ENCODE assay signal across 8 cellular contexts in genomic region chr10:132023092-132023811, GRCh38. TPM values are rescaled to one million over a fixed set of nuclear protein-coding genes. Genes with fewer than 3 reads are reported as not detected.
DNase-seq lines count a peak whose midpoint lies in the region; ATAC-seq and TF ChIP-seq lines count a peak whose summit lies in the region.

No MANE protein-coding gene starts in this region.

- H3K27me3 ChIP-seq in ACC112 (ENCODE audit: insufficient read depth, low read length): peaks cover 9% of the 10 kb centered on the region; the same call in 1 of the 2 replicates
- peaks cover 13% of the 10 kb centered on the region for H3K27me3 ChIP-seq in RWPE2 (ENCODE audit: insufficient read depth, poor library complexity, severe bottlenecking)

- H3K4me3 Mint-ChIP-seq in neural crest cell: no peak overlapping the region

- H3K4me1 Mint-ChIP-seq in neural crest cell: peaks cover 5% of the 10 kb centered on the region

- H3K4me3 ChIP-seq in ACC112 (ENCODE audit: low read depth, low read length) (peak overlapping the region; percentile 74), RWPE2 (ENCODE audit: severe bottlenecking) (peak overlapping the region; percentile 2), fibroblast of the aortic adventitia (ENCODE audit: low read depth, low read length) (peak overlapping the region; percentile 38)

- H3K27ac ChIP-seq in ACC112 (ENCODE audit: low read depth, low read length): no peak overlapping the region
- no peak overlapping the region for H3K27ac ChIP-seq in RWPE2 (ENCODE audit: poor library complexity, severe bottlenecking)

- no peaks in the 10 kb centered on the region for H3K36me3 ChIP-seq in ACC112 (ENCODE audit: insufficient read depth, low read length)
- no peaks in the 10 kb centered on the region for H3K36me3 ChIP-seq in RWPE2 (ENCODE audit: low read depth)

- DNase-seq in HK-2 (ENCODE audit: unreplicated experiment) (peak; percentile 86), RWPE2 (ENCODE audit: low spot score) (no peak), fibroblast of the aortic adventitia (ENCODE audit: low read depth) (peak; percentile 71), neural crest cell (ENCODE audit: low read depth, low spot score) (peak; percentile 87)
- DNase-seq in activated effector memory CD4-positive, alpha-beta T cell treated with Interleukin-2 at 50 U/mL for 16 hours: peak; percentile 56
- DNase-seq in stimulated activated naive CD4-positive, alpha-beta T cell treated with Interleukin-2 at 50 U/mL for 16 hours (lab: John Stamatoyannopoulos, UW): peak; percentile 65

- no peaks in the 10 kb centered on the region for H3K9me3 ChIP-seq in RWPE2 (ENCODE audit: severe bottlenecking)

- no peak overlapping the region for H3K27ac Mint-ChIP-seq in neural crest cell (ENCODE audit: unreplicated experiment)

- H3K36me3 Mint-ChIP-seq in neural crest cell (ENCODE audit: low read depth): no peaks in the 10 kb centered on the region

- no peaks in the 10 kb centered on the region for H3K9me3 Mint-ChIP-seq in neural crest cell

- no peaks in the 10 kb centered on the region for H3K79me2 ChIP-seq in ACC112 (ENCODE audit: control insufficient read depth, insufficient read depth, low read length, unreplicated experiment)

- ATAC-seq in GM18519 (IDR thresholded peaks at IDR 0.05; ENCODE audit: low FRiP score, unreplicated experiment): peak; percentile 51
- ATAC-seq in RWPE2 (ENCODE audit: low read depth): peak; percentile 81

- peaks cover 58% of the 10 kb centered on the region for H3K27me3 Mint-ChIP-seq in neural crest cell (ENCODE audit: low read depth)

- H2AFZ ChIP-seq in ACC112 (ENCODE audit: low read length, unreplicated experiment): peak overlapping the region; percentile 71

- H3K4me1 ChIP-seq in ACC112 (ENCODE audit: control insufficient read depth, insufficient read depth, low read length, unreplicated experiment): no peaks in the 10 kb centered on the region
- no peaks in the 10 kb centered on the region for H3K4me1 ChIP-seq in RWPE2 (ENCODE audit: insufficient read depth, poor library complexity, severe bottlenecking)

- TF ChIP-seq CTCF in RWPE2 (IDR thresholded peaks at IDR 0.05; ENCODE audit: poor library complexity, severe bottlenecking) (peak; percentile 93), fibroblast of the aortic adventitia (IDR thresholded peaks at IDR 0.05; ENCODE audit: insufficient read depth, low read length) (peak; percentile 90), neural crest cell (conservative IDR thresholded peaks at IDR 0.05) (peak; percentile 89)

RNA-seq across cellular contexts. Expression of gene BNIP3, which starts 41.5 kb away (rescaled TPM):
- total RNA-seq in fibroblast of the aortic adventitia (ENCODE audit: low replicate concordance): 65.1 and 81.4 TPM in 2 replicates
- 26.1 and 33.1 TPM in 2 replicates for total RNA-seq in neural crest cell

RNA-seq across cellular contexts. Expression of gene JAKMIP3, which starts 42.5 kb away (rescaled TPM):
- 0.09 and 1.1 TPM in 2 replicates for total RNA-seq in fibroblast of the aortic adventitia (ENCODE audit: low replicate concordance)
- total RNA-seq in neural crest cell: 0.25 and 0.40 TPM in 2 replicates

Comparison
In these comparisons a context has a peak if more than half of its experiments do, and no peak if none do; other contexts are left out.
1. H3K4me3 ChIP-seq: peak in every context shown above with its lines; median percentile 74 in ACC112; 38 in fibroblast of the aortic adventitia; 2 in RWPE2.